21 cellular contexts compared by ENCODE assay signal in the genomic region with DNA sequence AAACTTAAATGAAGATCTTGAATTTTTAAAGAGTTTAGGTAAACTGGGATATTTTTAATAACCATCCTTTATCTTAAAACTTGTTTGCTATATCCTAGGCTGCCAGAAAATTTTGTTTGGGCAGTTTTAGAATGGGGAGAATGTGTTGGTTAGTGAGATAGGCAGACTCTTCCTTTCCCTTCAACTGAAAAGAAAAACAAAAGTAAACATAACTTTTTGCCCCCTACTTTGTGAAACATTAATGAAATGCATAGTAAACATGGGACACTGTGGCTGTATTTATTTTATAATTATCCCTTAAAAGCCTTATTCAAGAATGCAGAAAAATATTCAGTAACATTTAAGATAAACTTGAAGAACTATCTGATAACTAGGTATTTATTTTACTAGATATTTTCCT.
"Had no signal": no experiment of that assay in that cellular context is flagged by ENCODE, and none has a peak within 500 bp of the region (broad histone marks: within the 10 kb centered on the region; RNA-seq: fewer than 3 reads in every experiment).

No MANE protein-coding gene starts in this region.

- ATAC-seq: activated naive CD8-positive, alpha-beta T cell treated with anti-CD3 and anti-CD28 coated beads, Interleukin-2, amount 50 U/mL, for 24 hours; esophagus mucosa; gastroesophageal sphincter; heart left ventricle; stimulated activated naive CD8-positive, alpha-beta T cell treated with anti-CD3 and anti-CD28 coated beads, Interleukin-15, Interleukin-2, amounts not matched to agents 100 U/mL and 50 U/mL, for 24 hours had no signal

- H3K27me3 Mint-ChIP-seq: activated naive CD4-positive, alpha-beta T cell treated with anti-CD3 and anti-CD28 coated beads, Interleukin-2, amount 10 ng/mL, durations not matched to agents 7 days and 5 days; activated naive CD8-positive, alpha-beta T cell treated with anti-CD3 and anti-CD28 coated beads, Interleukin-2, amount 50 U/mL, for 24 hours had no signal

- H3K9me3 ChIP-seq: gastroesophageal sphincter, heart left ventricle, tibial nerve had no signal

- H3K27me3 ChIP-seq: gastroesophageal sphincter, heart left ventricle, tibial nerve had no signal

- H3K4me1 Mint-ChIP-seq: activated naive CD4-positive, alpha-beta T cell treated with anti-CD3 and anti-CD28 coated beads, Interleukin-2, amount 10 ng/mL, durations not matched to agents 7 days and 5 days; activated naive CD8-positive, alpha-beta T cell treated with anti-CD3 and anti-CD28 coated beads, Interleukin-2, amount 50 U/mL, for 24 hours had no signal

- H3K27ac ChIP-seq: heart left ventricle, WERI-Rb-1 had no signal

- DNase-seq: activated CD4-positive, alpha-beta T cell treated with anti-CD3 and anti-CD28 coated beads, Interleukin-2, amount 50 U/mL, for 48 hours; activated naive CD4-positive, alpha-beta T cell treated with anti-CD3 and anti-CD28 coated beads, Interleukin-2, amount 10 ng/mL, durations not matched to agents 7 days and 5 days; activated naive CD8-positive, alpha-beta T cell treated with anti-CD3 and anti-CD28 coated beads, Interleukin-2, amount 50 U/mL, for 24 hours; anterior cingulate cortex; cerebellar nuclear complex; effector CD4-positive, alpha-beta T cell; heart left ventricle; kidney glomerular epithelial cell; occipital lobe; posterior cingulate gyrus; retina; stimulated activated CD4-positive, alpha-beta T cell treated with anti-CD3 and anti-CD28 coated beads, Interleukin-12 subunit alpha, Interleukin-12 subunit beta, amount 100 ng/mL, for 4 hours; stimulated activated CD4-positive, alpha-beta T cell treated with anti-CD3 and anti-CD28 coated beads, Interleukin-1b, Interleukin-23, amount 100 ng/mL, for 48 hours; stimulated activated naive CD8-positive, alpha-beta T cell treated with anti-CD3 and anti-CD28 coated beads, Interleukin-15, Interleukin-2, amounts not matched to agents 100 U/mL and 50 U/mL, for 24 hours; substantia nigra; T-helper 2 cell; WERI-Rb-1 had no signal

- H3K9me3 Mint-ChIP-seq: activated naive CD4-positive, alpha-beta T cell treated with anti-CD3 and anti-CD28 coated beads, Interleukin-2, amount 10 ng/mL, durations not matched to agents 7 days and 5 days; activated naive CD8-positive, alpha-beta T cell treated with anti-CD3 and anti-CD28 coated beads, Interleukin-2, amount 50 U/mL, for 24 hours; mesothelial cell of epicardium had no signal

- H3K4me3 Mint-ChIP-seq: activated naive CD4-positive, alpha-beta T cell treated with anti-CD3 and anti-CD28 coated beads, Interleukin-2, amount 10 ng/mL, durations not matched to agents 7 days and 5 days; activated naive CD8-positive, alpha-beta T cell treated with anti-CD3 and anti-CD28 coated beads, Interleukin-2, amount 50 U/mL, for 24 hours; mesothelial cell of epicardium had no signal

- H3K4me3 ChIP-seq: gastroesophageal sphincter, heart left ventricle, tibial nerve had no signal
